Comparison of ENCODE assay signal across 2 cellular contexts in the genomic region with DNA sequence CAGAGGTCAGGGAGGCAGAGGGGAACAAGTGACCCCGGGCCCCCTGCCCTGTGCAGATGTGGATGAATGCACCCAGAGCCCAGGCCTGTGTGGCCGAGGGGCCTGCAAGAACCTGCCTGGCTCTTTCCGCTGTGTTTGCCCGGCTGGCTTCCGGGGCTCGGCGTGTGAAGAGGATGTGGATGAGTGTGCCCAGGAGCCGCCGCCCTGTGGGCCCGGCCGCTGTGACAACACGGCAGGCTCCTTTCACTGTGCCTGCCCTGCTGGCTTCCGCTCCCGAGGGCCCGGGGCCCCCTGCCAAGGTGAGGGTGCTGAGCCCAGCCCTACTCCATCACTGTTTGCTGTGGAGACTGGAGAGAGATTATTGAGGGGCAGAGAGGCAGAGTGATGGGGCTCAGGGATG.
TF ChIP-seq lines count a peak whose summit lies in the region.

No MANE protein-coding gene starts in this region.

TF ChIP-seq in SK-N-SH, 30 proteins besides CTCF, POLR2A, EP300 and RAD21 (continued from another document):
- TF ChIP-seq REST (IDR thresholded peaks at IDR 0.05; ENCODE audit: low read depth, low read length) (no peak), RFX5 (IDR thresholded peaks at IDR 0.05; ENCODE audit: low read length) (no peak), FOXM1 (IDR thresholded peaks at IDR 0.05; ENCODE audit: low read depth) (no peak), CHD2 (IDR thresholded peaks at IDR 0.05; ENCODE audit: low read length, partially characterized antibody) (no peak), TCF12 (IDR thresholded peaks at IDR 0.05) (no peak), TAF1 (IDR thresholded peaks at IDR 0.05; ENCODE audit: borderline replicate concordance, low read depth, low read length) (no peak), FOXJ3 (CRISPR knock-in tag; IDR thresholded peaks at IDR 0.05) (no peak), NRF1 (IDR thresholded peaks at IDR 0.05; ENCODE audit: low read depth, low read length) (no peak), SIN3A (IDR thresholded peaks at IDR 0.05; ENCODE audit: borderline replicate concordance, low read depth, low read length) (no peak)
- TF ChIP-seq, protein P1, sequence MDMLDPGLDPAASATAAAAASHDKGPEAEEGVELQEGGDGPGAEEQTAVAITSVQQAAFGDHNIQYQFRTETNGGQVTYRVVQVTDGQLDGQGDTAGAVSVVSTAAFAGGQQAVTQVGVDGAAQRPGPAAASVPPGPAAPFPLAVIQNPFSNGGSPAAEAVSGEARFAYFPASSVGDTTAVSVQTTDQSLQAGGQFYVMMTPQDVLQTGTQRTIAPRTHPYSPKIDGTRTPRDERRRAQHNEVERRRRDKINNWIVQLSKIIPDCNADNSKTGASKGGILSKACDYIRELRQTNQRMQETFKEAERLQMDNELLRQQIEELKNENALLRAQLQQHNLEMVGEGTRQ (IDR thresholded peaks at IDR 0.05; ENCODE audit: borderline replicate concordance, low read depth, low read length), result no peak

TF ChIP-seq in SK-N-SH treated with all-trans-retinoic acid at 6 μM for 48 hours, 23 proteins besides CTCF, POLR2A, EP300 and RAD21 (continued from another document):
- TF ChIP-seq TSHZ2 (CRISPR knock-in tag; IDR thresholded peaks at IDR 0.05) (no peak), ESRRG (CRISPR knock-in tag; IDR thresholded peaks at IDR 0.05) (no peak), ZC3H10 (CRISPR knock-in tag; IDR thresholded peaks at IDR 0.05) (no peak), RARB (CRISPR knock-in tag; IDR thresholded peaks at IDR 0.05) (no peak), ZNF8 (CRISPR knock-in tag; IDR thresholded peaks at IDR 0.05) (no peak), TOX (CRISPR knock-in tag; IDR thresholded peaks at IDR 0.05; ENCODE audit: borderline replicate concordance) (no peak)
- TF ChIP-seq, protein P2, sequence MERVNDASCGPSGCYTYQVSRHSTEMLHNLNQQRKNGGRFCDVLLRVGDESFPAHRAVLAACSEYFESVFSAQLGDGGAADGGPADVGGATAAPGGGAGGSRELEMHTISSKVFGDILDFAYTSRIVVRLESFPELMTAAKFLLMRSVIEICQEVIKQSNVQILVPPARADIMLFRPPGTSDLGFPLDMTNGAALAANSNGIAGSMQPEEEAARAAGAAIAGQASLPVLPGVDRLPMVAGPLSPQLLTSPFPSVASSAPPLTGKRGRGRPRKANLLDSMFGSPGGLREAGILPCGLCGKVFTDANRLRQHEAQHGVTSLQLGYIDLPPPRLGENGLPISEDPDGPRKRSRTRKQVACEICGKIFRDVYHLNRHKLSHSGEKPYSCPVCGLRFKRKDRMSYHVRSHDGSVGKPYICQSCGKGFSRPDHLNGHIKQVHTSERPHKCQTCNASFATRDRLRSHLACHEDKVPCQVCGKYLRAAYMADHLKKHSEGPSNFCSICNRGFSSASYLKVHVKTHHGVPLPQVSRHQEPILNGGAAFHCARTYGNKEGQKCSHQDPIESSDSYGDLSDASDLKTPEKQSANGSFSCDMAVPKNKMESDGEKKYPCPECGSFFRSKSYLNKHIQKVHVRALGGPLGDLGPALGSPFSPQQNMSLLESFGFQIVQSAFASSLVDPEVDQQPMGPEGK (CRISPR knock-in tag; IDR thresholded peaks at IDR 0.05; ENCODE audit: borderline replicate concordance), result no peak
